In the genomic region with DNA sequence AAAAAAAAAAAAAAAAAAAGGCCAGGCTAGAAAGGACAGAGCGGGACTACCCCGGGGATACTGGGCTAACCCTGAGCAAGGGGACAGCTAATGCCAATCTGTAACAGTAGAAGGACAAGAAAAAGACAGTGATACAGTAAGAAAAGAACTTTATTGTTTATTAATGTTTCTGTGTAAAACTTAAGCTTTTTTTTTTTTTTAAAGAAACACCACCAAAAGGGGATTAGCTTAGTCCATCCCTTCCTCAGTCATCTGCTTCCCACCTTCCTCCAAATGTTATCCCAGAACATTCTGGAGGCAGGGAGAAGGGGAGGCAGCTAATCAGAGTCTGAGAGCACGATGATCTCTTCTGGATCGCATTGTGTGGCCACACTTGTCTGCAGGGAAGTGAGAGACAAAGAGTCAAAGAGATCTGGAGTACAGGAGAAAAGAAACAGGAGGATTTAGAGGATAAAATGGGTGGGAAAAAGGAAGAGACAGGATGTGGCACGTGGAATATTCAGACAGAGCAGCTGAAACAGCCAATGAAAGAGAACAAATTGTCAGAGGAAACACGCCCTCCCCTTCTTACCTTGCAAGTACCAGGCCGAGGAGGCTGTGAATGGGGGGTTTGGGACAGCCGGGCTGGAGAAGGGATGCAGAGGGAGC, we compare ENCODE assay signal across 8 cellular contexts. TPM values are rescaled to one million over a fixed set of nuclear protein-coding genes. Genes with fewer than 3 reads are reported as not detected.
DNase-seq lines count a peak whose midpoint lies in the region; ATAC-seq and TF ChIP-seq lines count a peak whose summit lies in the region.

No MANE protein-coding gene starts in this region.

- DNase-seq in Jurkat, Clone E6-1 (ENCODE audit: low read depth, low spot score) = no peak
- DNase-seq in choroid plexus epithelial cell (ENCODE audit: low read depth) (no peak), G401 (ENCODE audit: low spot score) (no peak), NCI-H2107 (lab: John Stamatoyannopoulos, UW) (no peak)
- no peak for DNase-seq in naive thymus-derived CD8-positive, alpha-beta T cell

- peaks cover 0 to 45% (median 16%) of the 10 kb centered on the region in 3 donors for H3K36me3 Mint-ChIP-seq in naive thymus-derived CD8-positive, alpha-beta T cell

- no peaks in the 10 kb centered on the region for H3K9me3 Mint-ChIP-seq in naive thymus-derived CD8-positive, alpha-beta T cell

- peaks cover 46% of the 10 kb centered on the region for H3K4me1 ChIP-seq in ACC112 (ENCODE audit: control insufficient read depth, insufficient read depth, low read length, unreplicated experiment)

- peak overlapping the region; percentile 80 to 100 (median 99) for H3K4me3 Mint-ChIP-seq in naive thymus-derived CD8-positive, alpha-beta T cell

- no peak for ATAC-seq in naive thymus-derived CD8-positive, alpha-beta T cell
- ATAC-seq in GM21737 (IDR thresholded peaks at IDR 0.05; ENCODE audit: unreplicated experiment) (no peak), HG02973 (IDR thresholded peaks at IDR 0.05; ENCODE audit: unreplicated experiment) (no peak)

- peaks cover 10% of the 10 kb centered on the region; the same call in 1 of the 2 replicates for H3K36me3 ChIP-seq in ACC112 (ENCODE audit: insufficient read depth, low read length)

- H3K4me1 Mint-ChIP-seq in naive thymus-derived CD8-positive, alpha-beta T cell = peaks cover 41 to 90% (median 83%) of the 10 kb centered on the region in 4 donors

- peak overlapping the region; percentile 83 for H3K4me3 ChIP-seq in ACC112 (ENCODE audit: low read depth, low read length)
- peak overlapping the region; percentile 81 for H3K4me3 ChIP-seq in Jurkat, Clone E6-1 (ENCODE audit: low read length)
- peak overlapping the region; percentile 51 for H3K4me3 ChIP-seq in choroid plexus epithelial cell (ENCODE audit: low read depth, low read length)

- peaks cover 47% of the 10 kb centered on the region for H3K79me2 ChIP-seq in ACC112 (ENCODE audit: control insufficient read depth, insufficient read depth, low read length, unreplicated experiment)

- no peaks in the 10 kb centered on the region for H3K27me3 ChIP-seq in ACC112 (ENCODE audit: insufficient read depth, low read length)

- in situ Hi-C loops in G401 (cut with HindIII; ENCODE audit: low sequenced_read_pairs) = no loop called here

- no peak overlapping the region for H2AFZ ChIP-seq in ACC112 (ENCODE audit: low read length, unreplicated experiment)

- no peak for TF ChIP-seq CTCF in choroid plexus epithelial cell (conservative IDR thresholded peaks at IDR 0.05; ENCODE audit: low read depth, low read length)

- peak overlapping the region; percentile 95 to 100 (median 98) for H3K27ac Mint-ChIP-seq in naive thymus-derived CD8-positive, alpha-beta T cell

- POLR2A ChIA-PET in naive thymus-derived CD8-positive, alpha-beta T cell (lab: Charles Lee) = interaction anchor here (0.5 to 5.3 kb wide), 21 partner anchors 8 to 474 kb away, joined by 3 to 141 read pairs (median 11); partner anchors contain the start of genes B3GALT4, PFDN6, RGL2 and RPS18

- no peaks in the 10 kb centered on the region for H3K27me3 Mint-ChIP-seq in naive thymus-derived CD8-positive, alpha-beta T cell

- H3K27ac ChIP-seq in ACC112 (ENCODE audit: low read depth, low read length) = peak overlapping the region; percentile 77

RNA-seq across cellular contexts. Expression of gene ZBTB22, which starts 1.0 kb away (rescaled TPM):
- polyA plus RNA-seq in Jurkat, Clone E6-1 (2012; ENCODE audit: insufficient read depth, insufficient read length) = 11.4 TPM
- total RNA-seq in naive thymus-derived CD8-positive, alpha-beta T cell = 10 to 100 TPM; 29.7 to 33.6 TPM
- polyA plus RNA-seq in naive thymus-derived CD8-positive, alpha-beta T cell = 10 to 100 TPM; 10.4 to 13.4 (median 10.7) TPM
- 12.8 and 17.1 TPM in 2 replicates for total RNA-seq in G401 (2014; rRNA removed; shearing (Covaris generic))

RNA-seq across cellular contexts. Expression of gene DAXX, which starts 4.2 kb away (rescaled TPM):
- polyA plus RNA-seq in Jurkat, Clone E6-1 (2012; ENCODE audit: insufficient read depth, insufficient read length) = 135 TPM
- total RNA-seq in naive thymus-derived CD8-positive, alpha-beta T cell = 10 to 100 TPM; 88.0 to 88.1 TPM
- 100 to 1,000 TPM in 1 of 3 donors, 10 to 100 TPM in 2; 77.5 to 132 (median 86.5) TPM for polyA plus RNA-seq in naive thymus-derived CD8-positive, alpha-beta T cell
- total RNA-seq in G401 (2014; rRNA removed; shearing (Covaris generic)) = 49.3 and 66.2 TPM in 2 replicates

RNA-seq across cellular contexts. Expression of gene TAPBP, which starts 4.7 kb away (rescaled TPM):
- polyA plus RNA-seq in Jurkat, Clone E6-1 (2012; ENCODE audit: insufficient read depth, insufficient read length) = 12.3 TPM
- total RNA-seq in naive thymus-derived CD8-positive, alpha-beta T cell = 100 to 1,000 TPM; 212 to 215 TPM
- 100 to 1,000 TPM; 259 to 372 (median 327) TPM for polyA plus RNA-seq in naive thymus-derived CD8-positive, alpha-beta T cell
- total RNA-seq in G401 (2014; rRNA removed; shearing (Covaris generic)) = 29.8 and 32.7 TPM in 2 replicates

RNA-seq across cellular contexts. Expression of gene RGL2, which starts 19.8 kb away (rescaled TPM):
- polyA plus RNA-seq in Jurkat, Clone E6-1 (2012; ENCODE audit: insufficient read depth, insufficient read length) = 26.3 TPM
- 10 to 100 TPM; 60.3 to 66.4 TPM for total RNA-seq in naive thymus-derived CD8-positive, alpha-beta T cell
- polyA plus RNA-seq in naive thymus-derived CD8-positive, alpha-beta T cell = 1 to 10 TPM; 5.3 to 9.9 (median 7.0) TPM
- 58.4 and 62.4 TPM in 2 replicates for total RNA-seq in G401 (2014; rRNA removed; shearing (Covaris generic))

RNA-seq across cellular contexts. Expression of gene PFDN6, which starts 29.1 kb away (rescaled TPM):
- polyA plus RNA-seq in Jurkat, Clone E6-1 (2012; ENCODE audit: insufficient read depth, insufficient read length) = 218 TPM
- 10 to 100 TPM; 30.4 to 36.6 TPM for total RNA-seq in naive thymus-derived CD8-positive, alpha-beta T cell
- 10 to 100 TPM; 33.4 to 38.2 (median 35.5) TPM for polyA plus RNA-seq in naive thymus-derived CD8-positive, alpha-beta T cell
- total RNA-seq in G401 (2014; rRNA removed; shearing (Covaris generic)) = 131 and 154 TPM in 2 replicates
